25 cellular contexts compared by ENCODE assay signal in genomic region chr7:92636018-92636560, GRCh38. TPM values are rescaled to one million over a fixed set of nuclear protein-coding genes. Genes with fewer than 3 reads are reported as not detected.
DNase-seq lines count a peak whose midpoint lies in the region; ATAC-seq and TF ChIP-seq lines count a peak whose summit lies in the region.
"Had no signal": no experiment of that assay in that cellular context is flagged by ENCODE, and none has a peak within 500 bp of the region (broad histone marks: within the 10 kb centered on the region; RNA-seq: fewer than 3 reads in every experiment).

No MANE protein-coding gene starts in this region.

- H3K4me1 Mint-ChIP-seq in activated CD4-positive, alpha-beta T cell treated with anti-CD3 and anti-CD28 coated beads, Interleukin-2, amount 10 ng/mL, durations not matched to agents 24 days and 14 days, result peaks cover 71% of the 10 kb centered on the region
- H3K4me1 Mint-ChIP-seq in activated CD4-positive, alpha-beta memory T cell treated with anti-CD3 and anti-CD28 coated beads, Interleukin-2, amount 10 ng/mL, durations not matched to agents 7 days and 5 days, result peaks cover 81% of the 10 kb centered on the region
- peaks cover 32% of the 10 kb centered on the region for H3K4me1 Mint-ChIP-seq in glutamatergic neuron (ENCODE audit: low read depth, unreplicated experiment)

- peak; percentile 56 for DNase-seq in activated CD4-positive, alpha-beta T cell treated with anti-CD3 and anti-CD28 coated beads, Interleukin-2, amount 10 ng/mL, durations not matched to agents 24 days and 14 days
- DNase-seq in activated CD4-positive, alpha-beta T cell treated with anti-CD3 and anti-CD28 coated beads for 4 hours, result no peak
- DNase-seq in HCT116 (ENCODE audit: low read depth, low spot score), result no peak
- DNase-seq in activated CD4-positive, alpha-beta memory T cell treated with anti-CD3 and anti-CD28 coated beads, Interleukin-2, amount 10 ng/mL, durations not matched to agents 7 days and 5 days, result no peak
- no peak for DNase-seq in glutamatergic neuron
- DNase-seq in superior temporal gyrus (ENCODE audit: extremely low spot score), result no peak
- no peak for DNase-seq in RPMI8226
- DNase-seq in GM20000 (ENCODE audit: low spot score), result no peak
- DNase-seq: activated B cell treated with CpG ODN at 0.5 μM for 24 hours; activated CD8-positive, alpha-beta memory T cell treated with anti-CD3 and anti-CD28 coated beads, Interleukin-2, amount 50 U/mL, for 4 hours; activated naive CD4-positive, alpha-beta T cell treated with Interleukin-2 at 50 U/mL for 16 hours; CD4-positive, alpha-beta memory T cell; dermis blood vessel endothelial cell; DMS79 treated with DMSO at 0.1 percent for 48 hours; left lung; NCI-H187; NCI-H446; nucleus accumbens; retina; SHP77; stimulated activated naive B cell treated with anti-CD40 and anti-IgM and Interleukin-4, amounts not matched to agents 10 μg/mL and 1 μg/mL and 100 μg/mL, for 72 hours had no signal

- BruUV-seq in HCT116 (replicated peaks; lab: Mats Ljungman, UMichigan), result no TSS peak

- H3K27me3 Mint-ChIP-seq in activated CD4-positive, alpha-beta T cell treated with anti-CD3 and anti-CD28 coated beads, Interleukin-2, amount 10 ng/mL, durations not matched to agents 24 days and 14 days, result no peaks in the 10 kb centered on the region
- no peaks in the 10 kb centered on the region for H3K27me3 Mint-ChIP-seq in activated CD4-positive, alpha-beta memory T cell treated with anti-CD3 and anti-CD28 coated beads, Interleukin-2, amount 10 ng/mL, durations not matched to agents 7 days and 5 days
- peaks cover 3% of the 10 kb centered on the region for H3K27me3 Mint-ChIP-seq in glutamatergic neuron (ENCODE audit: unreplicated experiment)
- H3K27me3 Mint-ChIP-seq: activated B cell treated with CpG ODN at 0.5 μM for 24 hours; CD4-positive, alpha-beta memory T cell; stimulated activated naive B cell treated with anti-CD40 and anti-IgM and Interleukin-4, amounts not matched to agents 10 μg/mL and 1 μg/mL and 100 μg/mL, for 72 hours; type B pancreatic cell had no signal

- peak overlapping the region; percentile 33 for H3K4me2 ChIP-seq in HCT116 (ENCODE audit: low read length)

- RAD21 ChIA-PET in HCT116 (lab: Charles Lee; ENCODE audit: low non-redundant PET in 1 of 2, low total read pairs in 2 of 2, uncharacterized antibody in 2 of 2, unreplicated experiment in 2 of 2), result no interaction called here

- H3K9ac ChIP-seq in HCT116 (ENCODE audit: low read length), result no peak overlapping the region

- no peaks in the 10 kb centered on the region for H3K36me3 ChIP-seq in HCT116 (ENCODE audit: control insufficient read depth in 1 of 2, insufficient read depth in 2 of 2, low read length in 2 of 2)
- H3K36me3 ChIP-seq: breast epithelium, gastroesophageal sphincter, left lung had no signal

- no peak for TF ChIP-seq CTCF in HCT116 (IDR thresholded peaks at IDR 0.05 in 2 of 3, conservative IDR thresholded peaks at IDR 0.05 in 1 of 3; ENCODE audit: borderline replicate concordance in 1 of 3, insufficient read depth in 1 of 3, low read depth in 2 of 3, low read length in 2 of 3)
- TF ChIP-seq CTCF in glutamatergic neuron (IDR thresholded peaks at IDR 0.05; ENCODE audit: partially characterized antibody, unreplicated experiment), result no peak
- TF ChIP-seq CTCF in GM20000 (IDR thresholded peaks at IDR 0.05; ENCODE audit: extremely low read depth, missing control alignments), result no peak

- H3K27me3 ChIP-seq in HCT116 (ENCODE audit: insufficient read depth, low read length), result no peaks in the 10 kb centered on the region
- H3K27me3 ChIP-seq: breast epithelium, gastroesophageal sphincter, left lung had no signal

- no peak for ATAC-seq in HCT116
- ATAC-seq: gastroesophageal sphincter; left lung; stimulated activated naive B cell treated with anti-CD40 and anti-IgM and Interleukin-4, amounts not matched to agents 10 μg/mL and 1 μg/mL and 100 μg/mL, for 72 hours had no signal

- H3K27ac Mint-ChIP-seq in activated CD4-positive, alpha-beta T cell treated with anti-CD3 and anti-CD28 coated beads, Interleukin-2, amount 10 ng/mL, durations not matched to agents 24 days and 14 days, result peak overlapping the region; percentile 78
- H3K27ac Mint-ChIP-seq in activated CD4-positive, alpha-beta memory T cell treated with anti-CD3 and anti-CD28 coated beads, Interleukin-2, amount 10 ng/mL, durations not matched to agents 7 days and 5 days, result peak overlapping the region; percentile 41
- peak overlapping the region; percentile 76 for H3K27ac Mint-ChIP-seq in glutamatergic neuron (ENCODE audit: unreplicated experiment)
- H3K27ac Mint-ChIP-seq: type B pancreatic cell had no signal

- H3K79me2 ChIP-seq in HCT116 (ENCODE audit: insufficient read depth, low read length), result peaks cover 6% of the 10 kb centered on the region; the same call in 1 of the 2 replicates

- H3K4me3 ChIP-seq in HCT116 (replicated peaks in 1 of 2; ENCODE audit: low read depth in 1 of 2, low read length in 2 of 2), result no peak overlapping the region
- H3K4me3 ChIP-seq: breast epithelium, gastroesophageal sphincter, left lung had no signal

- intact Hi-C loops in activated CD4-positive, alpha-beta T cell treated with anti-CD3 and anti-CD28 coated beads, Interleukin-2, amount 10 ng/mL, durations not matched to agents 24 days and 14 days (cut with micrococcal nuclease), result no loop called here
- intact Hi-C loops in HCT116 (cut with micrococcal nuclease), result no loop called here

- H3K9me3 ChIP-seq in HCT116 (ENCODE audit: control insufficient read depth in 1 of 2, insufficient read depth in 1 of 2, low read depth in 1 of 2, low read length in 2 of 2), result no peaks in the 10 kb centered on the region
- H3K9me3 ChIP-seq: breast epithelium, gastroesophageal sphincter, left lung had no signal

- TF ChIP-seq RAD21 in HCT116 (IDR thresholded peaks at IDR 0.05; ENCODE audit: low read depth), result no peak

- no peak overlapping the region; the same call in 1 of the 2 replicates for H3K27ac ChIP-seq in HCT116 (ENCODE audit: low read depth, low read length)

- CTCF ChIA-PET in HCT116 (lab: Charles Lee), result no interaction called here
- CTCF ChIA-PET in activated CD4-positive, alpha-beta memory T cell treated with anti-CD3 and anti-CD28 coated beads, Interleukin-2, amount 10 ng/mL, durations not matched to agents 7 days and 5 days (lab: Charles Lee), result no interaction called here

- H3K9me3 Mint-ChIP-seq in activated CD4-positive, alpha-beta T cell treated with anti-CD3 and anti-CD28 coated beads, Interleukin-2, amount 10 ng/mL, durations not matched to agents 24 days and 14 days, result no peaks in the 10 kb centered on the region
- no peaks in the 10 kb centered on the region for H3K9me3 Mint-ChIP-seq in activated CD4-positive, alpha-beta memory T cell treated with anti-CD3 and anti-CD28 coated beads, Interleukin-2, amount 10 ng/mL, durations not matched to agents 7 days and 5 days
- no peaks in the 10 kb centered on the region for H3K9me3 Mint-ChIP-seq in glutamatergic neuron (ENCODE audit: unreplicated experiment)
- H3K9me3 Mint-ChIP-seq: activated B cell treated with CpG ODN at 0.5 μM for 24 hours; CD4-positive, alpha-beta memory T cell; stimulated activated naive B cell treated with anti-CD40 and anti-IgM and Interleukin-4, amounts not matched to agents 10 μg/mL and 1 μg/mL and 100 μg/mL, for 72 hours; T-helper 2 cell treated with Interferon-gamma antibody and Interleukin-4, amounts not matched to agents 5 μg/mL and 100 μg/mL, for 36 hours; type B pancreatic cell had no signal

- H3K4me3 Mint-ChIP-seq in activated CD4-positive, alpha-beta T cell treated with anti-CD3 and anti-CD28 coated beads, Interleukin-2, amount 10 ng/mL, durations not matched to agents 24 days and 14 days, result no peak overlapping the region
- no peak overlapping the region for H3K4me3 Mint-ChIP-seq in activated CD4-positive, alpha-beta memory T cell treated with anti-CD3 and anti-CD28 coated beads, Interleukin-2, amount 10 ng/mL, durations not matched to agents 7 days and 5 days
- no peak overlapping the region for H3K4me3 Mint-ChIP-seq in glutamatergic neuron (ENCODE audit: unreplicated experiment)
- H3K4me3 Mint-ChIP-seq: CD4-positive, alpha-beta memory T cell; type B pancreatic cell had no signal

- POLR2A ChIA-PET in HCT116 (lab: Charles Lee), result no interaction called here
- POLR2A ChIA-PET in activated CD4-positive, alpha-beta memory T cell treated with anti-CD3 and anti-CD28 coated beads, Interleukin-2, amount 10 ng/mL, durations not matched to agents 7 days and 5 days (lab: Charles Lee), result interaction anchor here (0.7 to 1.8 kb wide), 2 partner anchors 10 to 12 kb away, joined by 3 to 7 read pairs; no protein-coding TSS in a partner anchor

- H4K20me1 ChIP-seq in HCT116 (ENCODE audit: insufficient read depth), result no peaks in the 10 kb centered on the region

- H3K36me3 Mint-ChIP-seq in activated CD4-positive, alpha-beta T cell treated with anti-CD3 and anti-CD28 coated beads, Interleukin-2, amount 10 ng/mL, durations not matched to agents 24 days and 14 days (ENCODE audit: low read depth), result peaks cover 21% of the 10 kb centered on the region
- peaks cover 33% of the 10 kb centered on the region for H3K36me3 Mint-ChIP-seq in activated CD4-positive, alpha-beta memory T cell treated with anti-CD3 and anti-CD28 coated beads, Interleukin-2, amount 10 ng/mL, durations not matched to agents 7 days and 5 days (ENCODE audit: low read depth)
- no peaks in the 10 kb centered on the region for H3K36me3 Mint-ChIP-seq in glutamatergic neuron (ENCODE audit: unreplicated experiment)
- H3K36me3 Mint-ChIP-seq: type B pancreatic cell had no signal

- peaks cover 38 to 51% of the 10 kb centered on the region in 2 experiments for H3K4me1 ChIP-seq in HCT116 (ENCODE audit: control insufficient read depth in 1 of 2, insufficient read depth in 2 of 2, low read length in 2 of 2)

- TF ChIP-seq POLR2A in HCT116 (IDR thresholded peaks at IDR 0.05; ENCODE audit: borderline replicate concordance, extremely low read depth, insufficient read depth, insufficient read length), result no peak

- H3K9me2 ChIP-seq in HCT116 (ENCODE audit: insufficient read depth), result no peaks in the 10 kb centered on the region

- H2AFZ ChIP-seq in HCT116 (ENCODE audit: low read depth, low read length, poor library complexity, severe bottlenecking), result no peak overlapping the region

RNA-seq across cellular contexts. Expression of gene FAM133B, which starts 45.9 kb away (rescaled TPM):
- total RNA-seq in activated CD4-positive, alpha-beta T cell treated with anti-CD3 and anti-CD28 coated beads, Interleukin-2, amount 10 ng/mL, durations not matched to agents 24 days and 14 days, result 35.5 and 39.8 TPM in 2 replicates
- total RNA-seq in HCT116 (2021; ENCODE audit: unreplicated experiment) (28.8 TPM), glutamatergic neuron (ENCODE audit: unreplicated experiment) (25.0 TPM)
- 7.2 and 9.0 TPM in 2 replicates for polyA plus RNA-seq in HCT116 (2012)
- 10 to 100 TPM; 23.4 to 25.5 TPM for total RNA-seq in activated CD4-positive, alpha-beta memory T cell treated with anti-CD3 and anti-CD28 coated beads, Interleukin-2, amount 10 ng/mL, durations not matched to agents 7 days and 5 days
